Comparison of ENCODE assay signal across 23 cellular contexts in the genomic region with DNA sequence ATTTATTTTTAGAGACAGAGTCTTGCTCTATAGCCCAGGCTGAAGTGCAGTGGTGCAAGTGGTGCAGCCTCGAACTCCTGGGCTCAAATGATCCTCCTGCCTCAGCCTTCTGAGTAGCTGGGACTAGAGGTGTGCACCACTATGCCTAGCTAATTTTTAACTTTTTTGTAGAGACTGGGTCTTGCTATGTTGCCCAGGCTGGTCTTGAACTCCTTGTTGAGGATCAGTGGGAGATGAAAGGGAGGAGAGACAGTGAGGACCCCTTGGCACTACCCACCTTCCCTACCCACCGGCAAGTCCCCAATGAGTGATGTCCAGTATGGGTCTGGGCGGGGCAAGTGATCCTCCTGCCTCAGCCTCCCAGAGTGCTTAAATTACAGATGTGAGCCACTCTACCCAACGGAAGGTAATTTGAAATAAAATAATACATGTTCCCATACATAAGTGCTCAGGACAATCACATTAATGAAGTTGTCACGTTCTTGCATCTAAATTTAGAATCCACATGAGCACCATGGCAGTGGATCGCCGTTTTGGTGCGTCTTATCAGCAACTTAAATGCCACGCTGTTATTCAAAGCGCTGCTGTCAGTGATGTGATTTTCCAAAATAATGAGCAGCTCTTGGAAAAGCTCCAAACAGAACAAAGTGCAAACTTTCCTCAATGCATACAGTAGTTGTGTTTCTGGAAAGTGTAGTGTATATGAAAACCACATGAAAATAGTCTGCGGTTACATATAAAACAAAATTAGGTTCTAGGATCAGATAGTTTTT. TPM values are rescaled to one million over a fixed set of nuclear protein-coding genes. Genes with fewer than 3 reads are reported as not detected.
"Had no signal": no experiment of that assay in that cellular context is flagged by ENCODE, and none has a peak within 500 bp of the region (broad histone marks: within the 10 kb centered on the region; RNA-seq: fewer than 3 reads in every experiment).

No MANE protein-coding gene starts in this region.

- H3K9me3 ChIP-seq: ascending aorta, left lung, testis, vagina had no signal

- FAIRE-seq: colon had no signal

- H3K36me3 ChIP-seq: ascending aorta, brain microvascular endothelial cell, left lung, vagina had no signal

- DNase-seq: activated CD4-positive, alpha-beta T cell treated with anti-CD3 and anti-CD28 coated beads, Interleukin-2, amount 10 ng/mL, durations not matched to agents 7 days and 5 days; activated CD8-positive, alpha-beta T cell treated with anti-CD3 and anti-CD28 coated beads for 36 hours; activated gamma-delta T cell treated with Interleukin-2 at 50 U/mL for 16 hours; brain microvascular endothelial cell; endodermal cell; foreskin keratinocyte; immature natural killer cell; left lung; posterior cingulate gyrus; stimulated activated CD4-positive, alpha-beta T cell treated with anti-CD3 and anti-CD28 coated beads, Interleukin-4, amount 100 ng/mL, for 1 hour; stimulated activated naive CD4-positive, alpha-beta T cell; SW 1271; T-helper 17 cell; testis; trophoblast cell had no signal

- H2AFZ ChIP-seq: hepatocyte had no signal

- H3K4me3 ChIP-seq: ascending aorta, hepatocyte, left lung, testis, vagina had no signal

- H3K79me2 ChIP-seq: hepatocyte had no signal

- H3K27me3 ChIP-seq: ascending aorta, brain microvascular endothelial cell, foreskin keratinocyte, hepatocyte, left lung, testis, vagina had no signal

- H3K4me1 ChIP-seq: ascending aorta, foreskin keratinocyte, testis had no signal

- H3K4me2 ChIP-seq: hepatocyte had no signal

- H3K27ac ChIP-seq: ascending aorta, brain microvascular endothelial cell, epithelial cell of prostate, foreskin keratinocyte, hepatocyte, left lung, testis, vagina had no signal

- ATAC-seq: activated CD4-positive, CD25-positive, alpha-beta regulatory T cell treated with anti-CD3 and anti-CD28 coated beads, Interleukin-2, amount 50 U/mL, for 24 hours; activated CD8-positive, alpha-beta T cell treated with anti-CD3 and anti-CD28 coated beads for 36 hours; foreskin keratinocyte; left lung; T-helper 17 cell had no signal

RNA-seq across cellular contexts. Expression of a gene that starts 5.9 kb away (rescaled TPM):
- total RNA-seq: kidney epithelial cell, myocyte had no signal
- polyA plus RNA-seq: hepatocyte had no signal
